ENCODE assay signal across 1 cellular context in genomic region chr2:174967693-174968260, GRCh38.
TF ChIP-seq lines count a peak whose summit lies in the region.

No MANE protein-coding gene starts in this region.

TF ChIP-seq in GM23338, 12 proteins besides CTCF, POLR2A, EP300 and RAD21 (continued from another document):
- TF ChIP-seq ZNF462 (CRISPR knock-in tag; IDR thresholded peaks at IDR 0.05) (no peak), CREB1 (CRISPR knock-in tag; IDR thresholded peaks at IDR 0.05; ENCODE audit: low read depth) (no peak), JUNB (IDR thresholded peaks at IDR 0.05; ENCODE audit: unreplicated experiment) (no peak)
- TF ChIP-seq, protein P1, sequence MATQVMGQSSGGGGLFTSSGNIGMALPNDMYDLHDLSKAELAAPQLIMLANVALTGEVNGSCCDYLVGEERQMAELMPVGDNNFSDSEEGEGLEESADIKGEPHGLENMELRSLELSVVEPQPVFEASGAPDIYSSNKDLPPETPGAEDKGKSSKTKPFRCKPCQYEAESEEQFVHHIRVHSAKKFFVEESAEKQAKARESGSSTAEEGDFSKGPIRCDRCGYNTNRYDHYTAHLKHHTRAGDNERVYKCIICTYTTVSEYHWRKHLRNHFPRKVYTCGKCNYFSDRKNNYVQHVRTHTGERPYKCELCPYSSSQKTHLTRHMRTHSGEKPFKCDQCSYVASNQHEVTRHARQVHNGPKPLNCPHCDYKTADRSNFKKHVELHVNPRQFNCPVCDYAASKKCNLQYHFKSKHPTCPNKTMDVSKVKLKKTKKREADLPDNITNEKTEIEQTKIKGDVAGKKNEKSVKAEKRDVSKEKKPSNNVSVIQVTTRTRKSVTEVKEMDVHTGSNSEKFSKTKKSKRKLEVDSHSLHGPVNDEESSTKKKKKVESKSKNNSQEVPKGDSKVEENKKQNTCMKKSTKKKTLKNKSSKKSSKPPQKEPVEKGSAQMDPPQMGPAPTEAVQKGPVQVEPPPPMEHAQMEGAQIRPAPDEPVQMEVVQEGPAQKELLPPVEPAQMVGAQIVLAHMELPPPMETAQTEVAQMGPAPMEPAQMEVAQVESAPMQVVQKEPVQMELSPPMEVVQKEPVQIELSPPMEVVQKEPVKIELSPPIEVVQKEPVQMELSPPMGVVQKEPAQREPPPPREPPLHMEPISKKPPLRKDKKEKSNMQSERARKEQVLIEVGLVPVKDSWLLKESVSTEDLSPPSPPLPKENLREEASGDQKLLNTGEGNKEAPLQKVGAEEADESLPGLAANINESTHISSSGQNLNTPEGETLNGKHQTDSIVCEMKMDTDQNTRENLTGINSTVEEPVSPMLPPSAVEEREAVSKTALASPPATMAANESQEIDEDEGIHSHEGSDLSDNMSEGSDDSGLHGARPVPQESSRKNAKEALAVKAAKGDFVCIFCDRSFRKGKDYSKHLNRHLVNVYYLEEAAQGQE (IDR thresholded peaks at IDR 0.05; ENCODE audit: unreplicated experiment) = no peak
